In genomic region chr21:46421191-46421750, GRCh38 we compare ENCODE assay signal across 1 cellular context.
TF ChIP-seq lines count a peak whose summit lies in the region.

No MANE protein-coding gene starts in this region.

TF ChIP-seq in HCT116, 20 proteins besides CTCF, POLR2A, EP300 and RAD21 (continued from another document):
- TF ChIP-seq REST (IDR thresholded peaks at IDR 0.05; ENCODE audit: low read depth) (no peak), FOSL1 (IDR thresholded peaks at IDR 0.05; ENCODE audit: low read depth) (no peak), SRF (IDR thresholded peaks at IDR 0.05; ENCODE audit: low read depth) (no peak), ZNF274 (IDR thresholded peaks at IDR 0.05; ENCODE audit: low read depth, low read length) (no peak), ELF1 (IDR thresholded peaks at IDR 0.05; ENCODE audit: borderline replicate concordance, low read depth) (no peak), ATF3 (IDR thresholded peaks at IDR 0.05) (no peak), TCF7L2 (IDR thresholded peaks at IDR 0.05; ENCODE audit: borderline replicate concordance, extremely low read depth, insufficient read depth, insufficient read length) (no peak), EGR1 (IDR thresholded peaks at IDR 0.05; ENCODE audit: low read depth) (no peak), JUND (IDR thresholded peaks at IDR 0.05) (no peak), EZH2 (IDR thresholded peaks at IDR 0.05) (no peak), SP1 (IDR thresholded peaks at IDR 0.05; ENCODE audit: low read depth) (no peak), POLR2AphosphoS5 (IDR thresholded peaks at IDR 0.05; ENCODE audit: low read depth, low read length) (no peak), MAX (IDR thresholded peaks at IDR 0.05) (no peak)
